Comparison of ENCODE assay signal across 1 cellular context in the genomic region with DNA sequence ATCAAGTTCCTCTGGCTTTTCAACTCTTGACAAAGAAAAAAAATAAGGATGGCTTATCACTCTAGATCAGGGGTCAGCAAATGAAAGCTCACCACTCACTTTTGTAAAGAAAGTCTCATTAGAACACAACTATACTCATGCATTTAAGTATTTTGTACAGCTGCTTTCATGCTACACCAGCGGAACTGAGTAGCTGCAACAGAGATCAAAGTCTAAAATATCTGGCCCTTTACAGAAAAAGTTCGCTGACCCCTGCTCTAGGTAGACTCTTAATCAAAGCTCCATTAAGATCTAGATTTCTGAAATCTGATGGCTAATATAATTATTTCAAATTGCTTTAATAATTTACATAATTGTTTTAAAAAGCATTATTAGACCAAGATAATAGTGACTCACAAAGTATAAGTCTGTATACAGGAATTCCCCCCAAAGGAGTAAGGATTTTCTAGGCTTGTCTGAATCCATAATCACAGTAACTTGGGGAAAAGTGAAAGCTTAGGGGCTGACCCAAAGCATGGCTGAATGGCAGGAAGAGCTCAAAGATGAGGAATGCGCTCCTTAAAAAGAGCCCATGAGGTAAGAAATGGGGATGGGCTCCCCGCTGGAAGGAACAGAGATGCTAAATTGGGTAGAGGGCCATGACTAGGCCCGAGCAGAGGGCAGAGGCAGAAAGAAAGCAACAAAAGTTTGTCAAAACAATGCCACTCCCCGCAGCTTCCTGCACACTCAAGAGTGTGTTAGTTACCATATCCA.
A peak's percentile ranks its signal among the peaks of the same experiment; 100 is the strongest.
TF ChIP-seq lines count a peak whose summit lies in the region.

No MANE protein-coding gene starts in this region.

TF ChIP-seq in HepG2, 621 proteins besides CTCF, POLR2A, EP300 and RAD21 (continued from another document):
- TF ChIP-seq KIAA2018 (CRISPR knock-in tag; IDR thresholded peaks at IDR 0.05; ENCODE audit: borderline replicate concordance) (no peak), ZSCAN30 (CRISPR knock-in tag; IDR thresholded peaks at IDR 0.05) (no peak), TP53 (CRISPR knock-in tag; conservative IDR thresholded peaks at IDR 0.05) (no peak), GABPB1 (CRISPR knock-in tag; IDR thresholded peaks at IDR 0.05) (no peak), PCBP2 (optimal IDR thresholded peaks at IDR 0.05; ENCODE audit: low read depth, low read length, poor library complexity, severe bottlenecking) (no peak), ZFP1 (CRISPR knock-in tag; IDR thresholded peaks at IDR 0.05) (no peak), KLF6 (CRISPR knock-in tag; IDR thresholded peaks at IDR 0.05) (no peak), U2AF1 (optimal IDR thresholded peaks at IDR 0.05; ENCODE audit: low read depth, low read length) (no peak), ZNF674 (CRISPR knock-in tag; IDR thresholded peaks at IDR 0.05; ENCODE audit: low read depth) (no peak), ZNF460 (CRISPR knock-in tag; IDR thresholded peaks at IDR 0.05; ENCODE audit: borderline replicate concordance) (no peak), ZNF10 (CRISPR knock-in tag; IDR thresholded peaks at IDR 0.05; ENCODE audit: borderline replicate concordance, low read depth) (no peak), FOXO4 (CRISPR knock-in tag; conservative IDR thresholded peaks at IDR 0.05) (no peak), SOX13 (IDR thresholded peaks at IDR 0.05) (no peak), SOX13 (CRISPR knock-in tag; conservative IDR thresholded peaks at IDR 0.05 in 1 of 2, IDR thresholded peaks at IDR 0.05 in 1 of 2) (peak in 1 of 2 experiments; percentile 12; a peak in 1 of 4 replicates), DPF2 (CRISPR knock-in tag; IDR thresholded peaks at IDR 0.05; ENCODE audit: borderline replicate concordance, low read depth) (no peak)
- TF ChIP-seq, protein P1, sequence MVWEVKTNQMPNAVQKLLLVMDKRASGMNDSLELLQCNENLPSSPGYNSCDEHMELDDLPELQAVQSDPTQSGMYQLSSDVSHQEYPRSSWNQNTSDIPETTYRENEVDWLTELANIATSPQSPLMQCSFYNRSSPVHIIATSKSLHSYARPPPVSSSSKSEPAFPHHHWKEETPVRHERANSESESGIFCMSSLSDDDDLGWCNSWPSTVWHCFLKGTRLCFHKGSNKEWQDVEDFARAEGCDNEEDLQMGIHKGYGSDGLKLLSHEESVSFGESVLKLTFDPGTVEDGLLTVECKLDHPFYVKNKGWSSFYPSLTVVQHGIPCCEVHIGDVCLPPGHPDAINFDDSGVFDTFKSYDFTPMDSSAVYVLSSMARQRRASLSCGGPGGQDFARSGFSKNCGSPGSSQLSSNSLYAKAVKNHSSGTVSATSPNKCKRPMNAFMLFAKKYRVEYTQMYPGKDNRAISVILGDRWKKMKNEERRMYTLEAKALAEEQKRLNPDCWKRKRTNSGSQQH (CRISPR knock-in tag; IDR thresholded peaks at IDR 0.05; ENCODE audit: low read depth), result no peak
- TF ChIP-seq, protein P2, sequence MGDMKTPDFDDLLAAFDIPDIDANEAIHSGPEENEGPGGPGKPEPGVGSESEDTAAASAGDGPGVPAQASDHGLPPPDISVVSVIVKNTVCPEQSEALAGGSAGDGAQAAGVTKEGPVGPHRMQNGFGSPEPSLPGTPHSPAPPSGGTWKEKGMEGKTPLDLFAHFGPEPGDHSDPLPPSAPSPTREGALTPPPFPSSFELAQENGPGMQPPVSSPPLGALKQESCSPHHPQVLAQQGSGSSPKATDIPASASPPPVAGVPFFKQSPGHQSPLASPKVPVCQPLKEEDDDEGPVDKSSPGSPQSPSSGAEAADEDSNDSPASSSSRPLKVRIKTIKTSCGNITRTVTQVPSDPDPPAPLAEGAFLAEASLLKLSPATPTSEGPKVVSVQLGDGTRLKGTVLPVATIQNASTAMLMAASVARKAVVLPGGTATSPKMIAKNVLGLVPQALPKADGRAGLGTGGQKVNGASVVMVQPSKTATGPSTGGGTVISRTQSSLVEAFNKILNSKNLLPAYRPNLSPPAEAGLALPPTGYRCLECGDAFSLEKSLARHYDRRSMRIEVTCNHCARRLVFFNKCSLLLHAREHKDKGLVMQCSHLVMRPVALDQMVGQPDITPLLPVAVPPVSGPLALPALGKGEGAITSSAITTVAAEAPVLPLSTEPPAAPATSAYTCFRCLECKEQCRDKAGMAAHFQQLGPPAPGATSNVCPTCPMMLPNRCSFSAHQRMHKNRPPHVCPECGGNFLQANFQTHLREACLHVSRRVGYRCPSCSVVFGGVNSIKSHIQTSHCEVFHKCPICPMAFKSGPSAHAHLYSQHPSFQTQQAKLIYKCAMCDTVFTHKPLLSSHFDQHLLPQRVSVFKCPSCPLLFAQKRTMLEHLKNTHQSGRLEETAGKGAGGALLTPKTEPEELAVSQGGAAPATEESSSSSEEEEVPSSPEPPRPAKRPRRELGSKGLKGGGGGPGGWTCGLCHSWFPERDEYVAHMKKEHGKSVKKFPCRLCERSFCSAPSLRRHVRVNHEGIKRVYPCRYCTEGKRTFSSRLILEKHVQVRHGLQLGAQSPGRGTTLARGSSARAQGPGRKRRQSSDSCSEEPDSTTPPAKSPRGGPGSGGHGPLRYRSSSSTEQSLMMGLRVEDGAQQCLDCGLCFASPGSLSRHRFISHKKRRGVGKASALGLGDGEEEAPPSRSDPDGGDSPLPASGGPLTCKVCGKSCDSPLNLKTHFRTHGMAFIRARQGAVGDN (CRISPR knock-in tag; IDR thresholded peaks at IDR 0.05), result no peak
